29 cellular contexts compared by ENCODE assay signal in genomic region chr19:5062799-5063198, GRCh38.
"Had no signal": no experiment of that assay in that cellular context is flagged by ENCODE, and none has a peak within 500 bp of the region (broad histone marks: within the 10 kb centered on the region; RNA-seq: fewer than 3 reads in every experiment).

No MANE protein-coding gene starts in this region.

- H3K9me3 Mint-ChIP-seq: natural killer cell treated with Interleukin-12 subunit alpha and Interleukin-12 subunit beta and Interleukin-15 and Interleukin-18, amount 100 ng/mL, for 72 hours had no signal

- H3K4me1 ChIP-seq: pancreas, spleen, stomach, upper lobe of left lung had no signal

- H3K27ac ChIP-seq: neutrophil, pancreas, spleen, stomach, thoracic aorta, thyroid gland, tibial nerve, upper lobe of left lung, vagina had no signal

- H3K27me3 Mint-ChIP-seq: naive thymus-derived CD8-positive, alpha-beta T cell; natural killer cell treated with Interleukin-12 subunit alpha and Interleukin-12 subunit beta and Interleukin-15 and Interleukin-18, amount 100 ng/mL, for 72 hours; progenitor cell of endocrine pancreas; stimulated activated memory B cell treated with anti-CD40 and anti-IgM and Interleukin-4, amounts not matched to agents 10 μg/mL and 1 μg/mL and 100 μg/mL, for 72 hours had no signal

- H3K4me1 Mint-ChIP-seq: stimulated activated memory B cell treated with anti-CD40 and anti-IgM and Interleukin-4, amounts not matched to agents 10 μg/mL and 1 μg/mL and 100 μg/mL, for 72 hours had no signal

- H3K4me3 ChIP-seq: pancreas, psoas muscle, skin epidermis, smooth muscle cell, spleen, stomach, thoracic aorta, thyroid gland, tibial nerve, upper lobe of left lung, vagina had no signal

- H3K27ac Mint-ChIP-seq: natural killer cell treated with Interleukin-12 subunit alpha and Interleukin-12 subunit beta and Interleukin-15 and Interleukin-18, amount 100 ng/mL, for 72 hours; nephron progenitor cell; progenitor cell of endocrine pancreas; stimulated activated memory B cell treated with anti-CD40 and anti-IgM and Interleukin-4, amounts not matched to agents 10 μg/mL and 1 μg/mL and 100 μg/mL, for 72 hours had no signal

- H3K9me3 ChIP-seq: neutrophil, pancreas, thyroid gland, vagina had no signal

- ATAC-seq: naive thymus-derived CD8-positive, alpha-beta T cell; natural killer cell treated with Interleukin-12 subunit alpha and Interleukin-12 subunit beta and Interleukin-15 and Interleukin-18, amount 100 ng/mL, for 72 hours; pancreas; psoas muscle; sciatic nerve; stimulated activated memory B cell treated with anti-CD40 and anti-IgM and Interleukin-4, amounts not matched to agents 10 μg/mL and 1 μg/mL and 100 μg/mL, for 72 hours; stimulated activated naive CD8-positive, alpha-beta T cell treated with anti-CD3 and anti-CD28 coated beads, Interleukin-15, Interleukin-2, amounts not matched to agents 100 U/mL and 50 U/mL, for 24 hours had no signal

- H3K4me3 Mint-ChIP-seq: naive thymus-derived CD8-positive, alpha-beta T cell; natural killer cell treated with Interleukin-12 subunit alpha and Interleukin-12 subunit beta and Interleukin-15 and Interleukin-18, amount 100 ng/mL, for 72 hours; nephron progenitor cell; neural crest cell; stimulated activated memory B cell treated with anti-CD40 and anti-IgM and Interleukin-4, amounts not matched to agents 10 μg/mL and 1 μg/mL and 100 μg/mL, for 72 hours had no signal

- DNase-seq: naive thymus-derived CD8-positive, alpha-beta T cell; nephron progenitor cell; nucleus accumbens; pancreas; posterior cingulate gyrus; psoas muscle; spleen; stimulated activated CD4-positive, alpha-beta T cell treated with anti-CD3 and anti-CD28 coated beads, Interleukin-12 subunit alpha, Interleukin-12 subunit beta, amount 100 ng/mL, for 4 hours; stimulated activated CD4-positive, alpha-beta T cell treated with anti-CD3 and anti-CD28 coated beads, Interleukin-1b, Interleukin-23, amount 100 ng/mL, for 48 hours; stimulated activated CD4-positive, alpha-beta T cell treated with anti-CD3 and anti-CD28 coated beads, Interleukin-4, amount 100 ng/mL, for 1 hour; stimulated activated CD4-positive, alpha-beta T cell treated with anti-CD3 and anti-CD28 coated beads, Interleukin-4, amount 100 ng/mL, for 4 hours; stimulated activated CD8-positive, alpha-beta memory T cell treated with anti-CD3 and anti-CD28 coated beads, Interleukin-4, amount 100 ng/mL, for 48 hours; stimulated activated naive CD4-positive, alpha-beta T cell; stimulated activated naive CD8-positive, alpha-beta T cell treated with anti-CD3 and anti-CD28 coated beads, Interleukin-15, Interleukin-2, amounts not matched to agents 100 U/mL and 50 U/mL, for 24 hours; stomach; trophoblast cell had no signal
